In genomic region chr1:10943991-10944730, GRCh38 we compare ENCODE assay signal across 7 cellular contexts.
DNase-seq lines count a peak whose midpoint lies in the region; ATAC-seq and TF ChIP-seq lines count a peak whose summit lies in the region.

No MANE protein-coding gene starts in this region.

- H3K27ac ChIP-seq in SJCRH30 (no peak overlapping the region), tibial artery (no peak overlapping the region)

- H3K27me3 ChIP-seq in SJCRH30 (peaks cover 31% of the 10 kb centered on the region), tibial artery (peaks cover 0 to 52% of the 10 kb centered on the region in 2 donors)

- DNase-seq in M059J (ENCODE audit: low read depth) (peak; percentile 55), SJCRH30 (peak; percentile 73 to 80), hepatic stellate cell (ENCODE audit: low spot score) (peak; percentile 43), tibial artery (no peak), HEK293T (ENCODE audit: extremely low spot score) (no peak)
- DNase-seq in activated CD4-positive, CD25-positive, alpha-beta regulatory T cell treated with anti-CD3 and anti-CD28 coated beads, Interleukin-2, amount 50 U/mL, for 72 hours = no peak

- H3K4me1 ChIP-seq in SJCRH30 (peaks cover 25% of the 10 kb centered on the region; the same call in 1 of the 2 replicates), tibial artery (peaks cover 0 to 20% (median 13%) of the 10 kb centered on the region in 4 donors)

- TF ChIP-seq POLR2A in GM18505 (IDR thresholded peaks at IDR 0.05; ENCODE audit: borderline replicate concordance, extremely low read depth, insufficient read depth, insufficient read length) = no peak

- intact Hi-C loops in tibial artery (cut with DNase I; ENCODE audit: low total_unique reads) = loop anchor here (10.0 kb wide), 1 partner anchor 429 kb away; no protein-coding TSS in a partner anchor

- H3K4me3 ChIP-seq in SJCRH30 = peak overlapping the region; percentile 38
- H3K4me3 ChIP-seq in tibial artery = peak overlapping the region; percentile 12 to 37

- H3K36me3 ChIP-seq in SJCRH30 (no peaks in the 10 kb centered on the region), tibial artery (no peaks in the 10 kb centered on the region)

- CTCF ChIA-PET in HEK293T (lab: Yijun Ruan, JAX) = interaction anchor here (0.6 to 0.7 kb wide), 2 partner anchors 13 to 343 kb away, joined by 3 to 5 read pairs; no protein-coding TSS in a partner anchor

- TF ChIP-seq CTCF in tibial artery (IDR thresholded peaks at IDR 0.05) = no peak

- no peaks in the 10 kb centered on the region for H3K9me3 ChIP-seq in SJCRH30 (replicated peaks)
- H3K9me3 ChIP-seq in tibial artery = no peaks in the 10 kb centered on the region

- no peak for ATAC-seq in GM18505 (IDR thresholded peaks at IDR 0.05; ENCODE audit: unreplicated experiment)

- POLR2A ChIA-PET in HEK293T (lab: Yijun Ruan, JAX) = no interaction called here

TF ChIP-seq in HEK293T, 16 proteins besides CTCF, POLR2A, EP300 and RAD21:
- no peak for TF ChIP-seq SP1 (IDR thresholded peaks at IDR 0.05)
- TF ChIP-seq BHLHE40 (IDR thresholded peaks at IDR 0.05; ENCODE audit: borderline replicate concordance) = no peak
- no peak for TF ChIP-seq CTBP1 (IDR thresholded peaks at IDR 0.05; ENCODE audit: borderline replicate concordance)
- TF ChIP-seq ARNT (IDR thresholded peaks at IDR 0.05) = no peak
- no peak for TF ChIP-seq L3MBTL2 (conservative IDR thresholded peaks at IDR 0.05)
- no peak for TF ChIP-seq PKNOX1 (IDR thresholded peaks at IDR 0.05)

Comparison
In these comparisons a context has a peak if more than half of its experiments do, and no peak if none do; other contexts are left out.
1. DNase-seq: peak in M059J (single experiment), SJCRH30 (2 of 2) and hepatic stellate cell (single experiment); none in tibial artery (0 of 2), HEK293T (single experiment) and activated CD4-positive, CD25-positive, alpha-beta regulatory T cell treated with anti-CD3 and anti-CD28 coated beads, Interleukin-2, amount 50 U/mL, for 72 hours (single experiment).